1 cellular context compared by ENCODE assay signal in genomic region chr2:9287400-9288059, GRCh38.
TF ChIP-seq lines count a peak whose summit lies in the region.

No MANE protein-coding gene starts in this region.

TF ChIP-seq in IMR-90, 13 proteins besides CTCF, POLR2A, EP300 and RAD21:
- TF ChIP-seq USF2 (IDR thresholded peaks at IDR 0.05; ENCODE audit: low read depth, low read length) = no peak
- TF ChIP-seq MAFK (IDR thresholded peaks at IDR 0.05; ENCODE audit: low read depth, low read length) = no peak
- no peak for TF ChIP-seq MAZ (IDR thresholded peaks at IDR 0.05; ENCODE audit: borderline replicate concordance, low read depth, low read length)
- TF ChIP-seq SMC3 (IDR thresholded peaks at IDR 0.05; ENCODE audit: low read depth, low read length) = peak; percentile 43
- TF ChIP-seq CEBPB (IDR thresholded peaks at IDR 0.05; ENCODE audit: low read depth, low read length) = 0 out of 2 replicates have a peak, but pooled peaks have one; percentile 32
- peak; percentile 62; the same call in 1 of the 2 replicates for TF ChIP-seq BHLHE40 (IDR thresholded peaks at IDR 0.05; ENCODE audit: low read depth, low read length)
- TF ChIP-seq RCOR1 (IDR thresholded peaks at IDR 0.05; ENCODE audit: insufficient replicate concordance, low read length) = no peak
- 0 out of 2 replicates have a peak, but pooled peaks have one; percentile 18 for TF ChIP-seq CHD1 (IDR thresholded peaks at IDR 0.05; ENCODE audit: low read depth, low read length)
- TF ChIP-seq MXI1 (IDR thresholded peaks at IDR 0.05; ENCODE audit: borderline replicate concordance, low read depth, low read length) = no peak
- TF ChIP-seq ELK1 (IDR thresholded peaks at IDR 0.05; ENCODE audit: borderline replicate concordance, low read depth, low read length) = no peak
- no peak for TF ChIP-seq RFX5 (IDR thresholded peaks at IDR 0.05; ENCODE audit: low read depth, low read length)
- TF ChIP-seq FOS (IDR thresholded peaks at IDR 0.05; ENCODE audit: low read depth, low read length) = peak; percentile 87
- peak; percentile 21; the same call in 1 of the 2 replicates for TF ChIP-seq NFE2L2 (IDR thresholded peaks at IDR 0.05; ENCODE audit: low read depth, low read length)
